ENCODE assay signal across 1 cellular context in genomic region chr17:75557075-75557851, GRCh38.
TF ChIP-seq lines count a peak whose summit lies in the region.

No MANE protein-coding gene starts in this region.

TF ChIP-seq in HepG2, 621 proteins besides CTCF, POLR2A, EP300 and RAD21 (continued from another document and continues in another):
- TF ChIP-seq MAX (IDR thresholded peaks at IDR 0.05) (peak; percentile 84; the same call in 1 of the 2 replicates), CREB1 (IDR thresholded peaks at IDR 0.05) (no peak), CREB1 (CRISPR knock-in tag; IDR thresholded peaks at IDR 0.05) (no peak), HNF4A (CRISPR knock-in tag; IDR thresholded peaks at IDR 0.05) (peak; percentile 57), ZNF280B (CRISPR knock-in tag; IDR thresholded peaks at IDR 0.05; ENCODE audit: borderline replicate concordance) (peak; percentile 34; the same call in 1 of the 2 replicates), FOXA3 (CRISPR knock-in tag; IDR thresholded peaks at IDR 0.05) (peak; percentile 97), ZNF253 (CRISPR knock-in tag; IDR thresholded peaks at IDR 0.05; ENCODE audit: borderline replicate concordance) (peak; percentile 75; the same call in 1 of the 2 replicates), ZNF879 (CRISPR knock-in tag; IDR thresholded peaks at IDR 0.05) (no peak), MLX (CRISPR knock-in tag; IDR thresholded peaks at IDR 0.05) (peak; percentile 72; the same call in 1 of the 2 replicates), NCOA1 (CRISPR knock-in tag; IDR thresholded peaks at IDR 0.05) (0 out of 2 replicates have a peak, but pooled peaks have one; percentile 7), PHF8 (CRISPR knock-in tag; IDR thresholded peaks at IDR 0.05) (peak; percentile 56; the same call in 1 of the 2 replicates), KLF12 (CRISPR knock-in tag; IDR thresholded peaks at IDR 0.05; ENCODE audit: borderline replicate concordance) (no peak; the same call in 1 of the 2 replicates), ZNF510 (CRISPR knock-in tag; IDR thresholded peaks at IDR 0.05; ENCODE audit: low read depth) (no peak), ARID2 (CRISPR knock-in tag; IDR thresholded peaks at IDR 0.05; ENCODE audit: borderline replicate concordance) (peak; percentile 99), ZNF367 (CRISPR knock-in tag; IDR thresholded peaks at IDR 0.05; ENCODE audit: borderline replicate concordance) (no peak), ZNF883 (CRISPR knock-in tag; IDR thresholded peaks at IDR 0.05; ENCODE audit: not compliant biosample characterization) (no peak), GMEB2 (CRISPR knock-in tag; IDR thresholded peaks at IDR 0.05; ENCODE audit: low read depth) (no peak), HOMEZ (CRISPR knock-in tag; IDR thresholded peaks at IDR 0.05; ENCODE audit: low read depth) (peak; percentile 56; the same call in 1 of the 2 replicates), HOXA9 (CRISPR knock-in tag; IDR thresholded peaks at IDR 0.05; ENCODE audit: borderline replicate concordance) (no peak), PHF5A (CRISPR knock-in tag; IDR thresholded peaks at IDR 0.05; ENCODE audit: low read depth, unreplicated experiment) (peak; percentile 43), WIZ (CRISPR knock-in tag; IDR thresholded peaks at IDR 0.05) (no peak; the same call in 1 of the 2 replicates), U2AF2 (IDR thresholded peaks at IDR 0.05; ENCODE audit: low read depth, low read length) (no peak), ZNF34 (CRISPR knock-in tag; IDR thresholded peaks at IDR 0.05; ENCODE audit: borderline replicate concordance) (no peak; the same call in 1 of the 2 replicates), AKAP8 (CRISPR knock-in tag; IDR thresholded peaks at IDR 0.05) (peak; percentile 91), SP4 (CRISPR knock-in tag; IDR thresholded peaks at IDR 0.05) (peak; percentile 78; the same call in 1 of the 2 replicates), ZKSCAN8 (CRISPR knock-in tag; IDR thresholded peaks at IDR 0.05; ENCODE audit: borderline replicate concordance) (peak; percentile 94; the same call in 1 of the 2 replicates), ZNF670 (CRISPR knock-in tag; IDR thresholded peaks at IDR 0.05; ENCODE audit: borderline replicate concordance) (peak; percentile 38; the same call in 1 of the 2 replicates), ZFX (CRISPR knock-in tag; IDR thresholded peaks at IDR 0.05; ENCODE audit: low read depth) (peak; percentile 95), SP2 (CRISPR knock-in tag; IDR thresholded peaks at IDR 0.05) (peak; percentile 47; the same call in 1 of the 2 replicates), MYNN (CRISPR knock-in tag; IDR thresholded peaks at IDR 0.05; ENCODE audit: low read depth) (no peak), ZNF496 (CRISPR knock-in tag; IDR thresholded peaks at IDR 0.05; ENCODE audit: insufficient replicate concordance) (no peak), TFE3 (CRISPR knock-in tag; IDR thresholded peaks at IDR 0.05) (peak; percentile 79), NFATC3 (CRISPR knock-in tag; IDR thresholded peaks at IDR 0.05) (peak; percentile 66; the same call in 1 of the 2 replicates), ZNF44 (CRISPR knock-in tag; IDR thresholded peaks at IDR 0.05) (no peak), E2F5 (CRISPR knock-in tag; conservative IDR thresholded peaks at IDR 0.05) (no peak; the same call in 1 of the 2 replicates), ZNF577 (CRISPR knock-in tag; IDR thresholded peaks at IDR 0.05; ENCODE audit: borderline replicate concordance, low read depth) (no peak), ZNF672 (CRISPR knock-in tag; IDR thresholded peaks at IDR 0.05) (no peak), ZNF468 (CRISPR knock-in tag; IDR thresholded peaks at IDR 0.05) (peak; percentile 39; the same call in 1 of the 2 replicates), ZFP90 (CRISPR knock-in tag; IDR thresholded peaks at IDR 0.05; ENCODE audit: borderline replicate concordance) (peak; percentile 66; the same call in 1 of the 2 replicates), ATF1 (CRISPR knock-in tag; IDR thresholded peaks at IDR 0.05) (no peak), MXI1 (IDR thresholded peaks at IDR 0.05; ENCODE audit: borderline replicate concordance, low read depth, low read length) (peak; percentile 68; the same call in 1 of the 3 replicates), TOE1 (CRISPR knock-in tag; IDR thresholded peaks at IDR 0.05) (0 out of 2 replicates have a peak, but pooled peaks have one; percentile 88), ZMAT3 (CRISPR knock-in tag; conservative IDR thresholded peaks at IDR 0.05) (0 out of 2 replicates have a peak, but pooled peaks have one; percentile 1), ZNF501 (CRISPR knock-in tag; IDR thresholded peaks at IDR 0.05) (peak; percentile 94), THAP11 (CRISPR knock-in tag; IDR thresholded peaks at IDR 0.05) (peak; percentile 82)
- TF ChIP-seq, protein P1, sequence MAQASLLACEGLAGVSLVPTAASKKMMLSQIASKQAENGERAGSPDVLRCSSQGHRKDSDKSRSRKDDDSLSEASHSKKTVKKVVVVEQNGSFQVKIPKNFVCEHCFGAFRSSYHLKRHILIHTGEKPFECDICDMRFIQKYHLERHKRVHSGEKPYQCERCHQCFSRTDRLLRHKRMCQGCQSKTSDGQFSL (CRISPR knock-in tag; IDR thresholded peaks at IDR 0.05), result peak; percentile 64
- TF ChIP-seq, protein P2, sequence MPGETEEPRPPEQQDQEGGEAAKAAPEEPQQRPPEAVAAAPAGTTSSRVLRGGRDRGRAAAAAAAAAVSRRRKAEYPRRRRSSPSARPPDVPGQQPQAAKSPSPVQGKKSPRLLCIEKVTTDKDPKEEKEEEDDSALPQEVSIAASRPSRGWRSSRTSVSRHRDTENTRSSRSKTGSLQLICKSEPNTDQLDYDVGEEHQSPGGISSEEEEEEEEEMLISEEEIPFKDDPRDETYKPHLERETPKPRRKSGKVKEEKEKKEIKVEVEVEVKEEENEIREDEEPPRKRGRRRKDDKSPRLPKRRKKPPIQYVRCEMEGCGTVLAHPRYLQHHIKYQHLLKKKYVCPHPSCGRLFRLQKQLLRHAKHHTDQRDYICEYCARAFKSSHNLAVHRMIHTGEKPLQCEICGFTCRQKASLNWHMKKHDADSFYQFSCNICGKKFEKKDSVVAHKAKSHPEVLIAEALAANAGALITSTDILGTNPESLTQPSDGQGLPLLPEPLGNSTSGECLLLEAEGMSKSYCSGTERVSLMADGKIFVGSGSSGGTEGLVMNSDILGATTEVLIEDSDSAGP (CRISPR knock-in tag; IDR thresholded peaks at IDR 0.05; ENCODE audit: borderline replicate concordance), result peak; percentile 96
- TF ChIP-seq, protein P3, sequence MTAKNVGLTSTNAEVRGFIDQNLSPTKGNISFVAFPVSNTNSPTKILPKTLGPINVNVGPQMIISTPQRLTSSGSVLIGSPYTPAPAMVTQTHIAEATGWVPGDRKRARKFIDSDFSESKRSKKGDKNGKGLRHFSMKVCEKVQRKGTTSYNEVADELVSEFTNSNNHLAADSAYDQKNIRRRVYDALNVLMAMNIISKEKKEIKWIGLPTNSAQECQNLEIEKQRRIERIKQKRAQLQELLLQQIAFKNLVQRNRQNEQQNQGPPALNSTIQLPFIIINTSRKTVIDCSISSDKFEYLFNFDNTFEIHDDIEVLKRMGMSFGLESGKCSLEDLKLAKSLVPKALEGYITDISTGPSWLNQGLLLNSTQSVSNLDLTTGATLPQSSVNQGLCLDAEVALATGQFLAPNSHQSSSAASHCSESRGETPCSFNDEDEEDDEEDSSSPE (CRISPR knock-in tag; IDR thresholded peaks at IDR 0.05), result peak; percentile 54; the same call in 1 of the 2 replicates
- TF ChIP-seq, protein P4, sequence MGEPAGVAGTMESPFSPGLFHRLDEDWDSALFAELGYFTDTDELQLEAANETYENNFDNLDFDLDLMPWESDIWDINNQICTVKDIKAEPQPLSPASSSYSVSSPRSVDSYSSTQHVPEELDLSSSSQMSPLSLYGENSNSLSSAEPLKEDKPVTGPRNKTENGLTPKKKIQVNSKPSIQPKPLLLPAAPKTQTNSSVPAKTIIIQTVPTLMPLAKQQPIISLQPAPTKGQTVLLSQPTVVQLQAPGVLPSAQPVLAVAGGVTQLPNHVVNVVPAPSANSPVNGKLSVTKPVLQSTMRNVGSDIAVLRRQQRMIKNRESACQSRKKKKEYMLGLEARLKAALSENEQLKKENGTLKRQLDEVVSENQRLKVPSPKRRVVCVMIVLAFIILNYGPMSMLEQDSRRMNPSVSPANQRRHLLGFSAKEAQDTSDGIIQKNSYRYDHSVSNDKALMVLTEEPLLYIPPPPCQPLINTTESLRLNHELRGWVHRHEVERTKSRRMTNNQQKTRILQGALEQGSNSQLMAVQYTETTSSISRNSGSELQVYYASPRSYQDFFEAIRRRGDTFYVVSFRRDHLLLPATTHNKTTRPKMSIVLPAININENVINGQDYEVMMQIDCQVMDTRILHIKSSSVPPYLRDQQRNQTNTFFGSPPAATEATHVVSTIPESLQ (CRISPR knock-in tag; conservative IDR thresholded peaks at IDR 0.05), result peak; percentile 94
- TF ChIP-seq, protein P5, sequence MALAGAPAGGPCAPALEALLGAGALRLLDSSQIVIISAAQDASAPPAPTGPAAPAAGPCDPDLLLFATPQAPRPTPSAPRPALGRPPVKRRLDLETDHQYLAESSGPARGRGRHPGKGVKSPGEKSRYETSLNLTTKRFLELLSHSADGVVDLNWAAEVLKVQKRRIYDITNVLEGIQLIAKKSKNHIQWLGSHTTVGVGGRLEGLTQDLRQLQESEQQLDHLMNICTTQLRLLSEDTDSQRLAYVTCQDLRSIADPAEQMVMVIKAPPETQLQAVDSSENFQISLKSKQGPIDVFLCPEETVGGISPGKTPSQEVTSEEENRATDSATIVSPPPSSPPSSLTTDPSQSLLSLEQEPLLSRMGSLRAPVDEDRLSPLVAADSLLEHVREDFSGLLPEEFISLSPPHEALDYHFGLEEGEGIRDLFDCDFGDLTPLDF (CRISPR knock-in tag; IDR thresholded peaks at IDR 0.05), result no peak
- TF ChIP-seq, protein P6, sequence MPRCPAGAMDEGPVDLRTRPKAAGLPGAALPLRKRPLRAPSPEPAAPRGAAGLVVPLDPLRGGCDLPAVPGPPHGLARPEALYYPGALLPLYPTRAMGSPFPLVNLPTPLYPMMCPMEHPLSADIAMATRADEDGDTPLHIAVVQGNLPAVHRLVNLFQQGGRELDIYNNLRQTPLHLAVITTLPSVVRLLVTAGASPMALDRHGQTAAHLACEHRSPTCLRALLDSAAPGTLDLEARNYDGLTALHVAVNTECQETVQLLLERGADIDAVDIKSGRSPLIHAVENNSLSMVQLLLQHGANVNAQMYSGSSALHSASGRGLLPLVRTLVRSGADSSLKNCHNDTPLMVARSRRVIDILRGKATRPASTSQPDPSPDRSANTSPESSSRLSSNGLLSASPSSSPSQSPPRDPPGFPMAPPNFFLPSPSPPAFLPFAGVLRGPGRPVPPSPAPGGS (CRISPR knock-in tag; IDR thresholded peaks at IDR 0.05), result peak; percentile 80; the same call in 1 of the 2 replicates
